16 cellular contexts compared by ENCODE assay signal in genomic region chr3:90055721-90056120, GRCh38.
DNase-seq lines count a peak whose midpoint lies in the region; ATAC-seq, FAIRE-seq and TF ChIP-seq lines count a peak whose summit lies in the region.
"Had no signal": no experiment of that assay in that cellular context is flagged by ENCODE, and none has a peak within 500 bp of the region (broad histone marks: within the 10 kb centered on the region; RNA-seq: fewer than 3 reads in every experiment).

No MANE protein-coding gene starts in this region.

- no peak overlapping the region for H3K4me3 ChIP-seq in adipocyte (ENCODE audit: low read length)

- H3K4me1 ChIP-seq in adipocyte (ENCODE audit: control insufficient read depth, insufficient read depth, low read length) = peaks cover 19% of the 10 kb centered on the region

- no peaks in the 10 kb centered on the region for H3K27me3 ChIP-seq in adipocyte (replicated peaks; ENCODE audit: control insufficient read depth, insufficient read depth, low read length)

- H3K9me3 ChIP-seq in adipocyte (ENCODE audit: control insufficient read depth, low read length) = no peaks in the 10 kb centered on the region

- no peak for ATAC-seq in GM19324 (IDR thresholded peaks at IDR 0.05; ENCODE audit: low FRiP score, unreplicated experiment)
- no peak for ATAC-seq in GM18868 (IDR thresholded peaks at IDR 0.05; ENCODE audit: unreplicated experiment)

- no peak for TF ChIP-seq CTCF in 22Rv1 (IDR thresholded peaks at IDR 0.05)

- H3K9ac ChIP-seq in adipocyte (ENCODE audit: low read length) = no peak overlapping the region

- FAIRE-seq in HTR-8/SVneo (lab: Jason Lieb, UNC) = no peak
- FAIRE-seq: A204.1 had no signal

- DNase-seq in adipocyte (ENCODE audit: low read depth) (peak; percentile 67), dedifferentiated amniotic fluid mesenchymal stem cell (ENCODE audit: extremely low spot score) (peak; percentile 28), left kidney (ENCODE audit: low read depth, low spot score) (peak; percentile 30), NCI-H524 (lab: John Stamatoyannopoulos, UW) (no peak), HTR-8/SVneo (ENCODE audit: insufficient read length, low spot score) (no peak)
- DNase-seq: C1 segment of cervical spinal cord, EL, H9, NCI-H187 treated with DMSO at 0.1 percent for 48 hours, NCI-H446, RPMI8226, SIG-M5 had no signal

- peak overlapping the region; percentile 26; the same call in 1 of the 2 replicates for H3K27ac ChIP-seq in 22Rv1

- no peaks in the 10 kb centered on the region for H3K36me3 ChIP-seq in adipocyte (ENCODE audit: control insufficient read depth, insufficient read depth, low read length, severe bottlenecking)

Comparison
In these comparisons a context has a peak if more than half of its experiments do, and no peak if none do; other contexts are left out.
1. DNase-seq: peak in adipocyte (single experiment), dedifferentiated amniotic fluid mesenchymal stem cell (single experiment) and left kidney (single experiment); none in NCI-H524 (0 of 2) and HTR-8/SVneo (single experiment).